9 cellular contexts compared by ENCODE assay signal in the genomic region with DNA sequence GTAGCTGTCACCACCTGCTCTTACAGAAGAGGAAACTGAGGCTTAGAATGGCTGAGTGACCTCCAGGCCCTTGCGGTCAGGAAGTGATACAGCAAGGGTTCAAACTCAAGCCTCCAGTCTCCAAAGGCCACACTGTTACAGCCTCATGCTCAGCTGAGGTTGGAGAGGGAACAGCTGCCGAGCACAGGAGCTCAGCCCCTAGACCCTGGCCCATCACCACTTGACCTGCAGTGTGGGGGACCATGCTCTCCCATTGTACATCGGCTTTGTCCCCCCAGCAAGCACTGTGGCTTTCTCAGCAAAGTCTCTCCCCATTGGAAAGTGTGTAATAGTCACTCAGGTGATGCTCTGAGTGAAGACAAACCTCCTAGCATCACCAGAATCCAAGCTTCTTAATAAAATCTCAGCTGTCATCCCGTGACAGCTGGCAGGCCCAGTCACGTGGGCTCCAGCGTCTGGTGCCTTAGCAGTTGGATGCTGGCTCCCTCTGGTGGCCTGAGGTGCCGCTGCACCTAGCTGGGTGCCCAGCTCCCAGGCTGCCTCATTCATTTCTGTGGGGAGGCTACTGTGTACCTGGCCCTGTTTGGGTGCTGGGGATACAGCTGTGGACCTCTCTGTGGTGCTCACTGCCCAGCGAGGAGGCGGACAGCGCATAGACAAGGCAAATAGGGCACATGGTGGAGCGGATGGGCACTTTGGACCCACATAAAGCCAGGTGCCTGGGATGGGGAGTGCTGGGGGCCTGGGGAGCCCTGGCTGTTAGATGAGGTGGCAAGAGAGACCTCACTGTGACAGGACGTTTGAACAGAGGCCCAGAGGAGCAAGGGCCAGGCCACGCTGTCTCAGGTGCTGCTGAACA. TPM values are rescaled to one million over a fixed set of nuclear protein-coding genes. Genes with fewer than 3 reads are reported as not detected.
DNase-seq lines count a peak whose midpoint lies in the region; FAIRE-seq and TF ChIP-seq lines count a peak whose summit lies in the region.
"Had no signal": no experiment of that assay in that cellular context is flagged by ENCODE, and none has a peak within 500 bp of the region (broad histone marks: within the 10 kb centered on the region; RNA-seq: fewer than 3 reads in every experiment).

No MANE protein-coding gene starts in this region.

- 16 to 30% (median 22%) methylated on average over 10 to 13 of the region's 13 CpGs for WGBS in adrenal gland, 4 donors

- DNase-seq in NCI-H128 (lab: John Stamatoyannopoulos, UW; ENCODE audit: unreplicated experiment), result peak; percentile 71
- DNase-seq in T follicular helper cell (ENCODE audit: low read depth), result peak; percentile 79
- peak; percentile 79 to 96 (median 88) for DNase-seq in adrenal gland
- DNase-seq in cardiac septum (ENCODE audit: low spot score), result peak; percentile 92
- DNase-seq in putamen (ENCODE audit: low spot score), result peak; percentile 90
- peak; percentile 86 to 88 for DNase-seq in uterus

- POLR2A ChIA-PET in HEK293 (lab: Yijun Ruan, JAX), result interaction anchor here (0.6 to 1.3 kb wide), 4 partner anchors 14 to 255 kb away, joined by 3 to 16 read pairs (median 3); no protein-coding TSS in a partner anchor

- H3K4me1 ChIP-seq in HEK293 (ENCODE audit: control insufficient read depth, insufficient read depth, low read length) (no peaks in the 10 kb centered on the region), adrenal gland (replicated peaks in 1 of 2) (peaks cover 0 to 5% of the 10 kb centered on the region in 2 donors), uterus (no peaks in the 10 kb centered on the region)

- H3K27ac ChIP-seq in HEK293 (ENCODE audit: extremely low read depth, low read depth, low read length), result no peak overlapping the region
- peak overlapping the region in 1 of 5 donors; percentile 81 for H3K27ac ChIP-seq in adrenal gland
- H3K27ac ChIP-seq in uterus, result peak overlapping the region; percentile 3 to 66

- CTCF ChIA-PET in HEK293 (lab: Yijun Ruan, JAX), result interaction anchor here (0.5 to 3.9 kb wide), 39 partner anchors 8 to 991 kb away, joined by 3 to 42 read pairs (median 4); a partner anchor contains a TSS

- FAIRE-seq in G401.6 (lab: Jason Lieb, UNC), result peak; percentile 87

- H3K4me3 ChIP-seq in HEK293 (ENCODE audit: low read depth, low read length), result no peak overlapping the region
- no peak overlapping the region for H3K4me3 ChIP-seq in adrenal gland
- no peak overlapping the region for H3K4me3 ChIP-seq in uterus
- H3K4me3 ChIP-seq: skin epidermis had no signal

- H3K9me3 ChIP-seq in HEK293 (ENCODE audit: control insufficient read depth, insufficient read depth, low read depth, low read length), result no peaks in the 10 kb centered on the region
- H3K9me3 ChIP-seq in adrenal gland (replicated peaks in 1 of 3), result no peaks in the 10 kb centered on the region
- no peaks in the 10 kb centered on the region for H3K9me3 ChIP-seq in uterus

- no peak for TF ChIP-seq POLR2A in adrenal gland (IDR thresholded peaks at IDR 0.05)
- peak in 1 of 2 donors; percentile 11 for TF ChIP-seq POLR2A in uterus (IDR thresholded peaks at IDR 0.05)

- H3K36me3 ChIP-seq in HEK293 (ENCODE audit: control insufficient read depth in 2 of 2, insufficient read depth in 1 of 2, low read length in 2 of 2), result peaks cover 0 to 52% of the 10 kb centered on the region in 2 experiments; a peak in 1 of 3 replicates
- H3K36me3 ChIP-seq in adrenal gland (replicated peaks in 1 of 2), result no peaks in the 10 kb centered on the region
- no peaks in the 10 kb centered on the region for H3K36me3 ChIP-seq in uterus

- H3K27me3 ChIP-seq in adrenal gland (no peaks in the 10 kb centered on the region), uterus (no peaks in the 10 kb centered on the region)

- intact Hi-C loops in adrenal gland (cut with DNase I) (loop anchor here in 1 of 2 donors (2.0 kb wide), 1 partner anchor 53 kb away; a partner anchor contains a TSS), cardiac septum (cut with DNase I) (loop anchor here (1.0 to 5.0 kb wide), 2 partner anchors 36 to 53 kb away; a partner anchor contains a TSS), uterus (cut with DNase I; ENCODE audit: low total_unique reads) (no loop called here)

- TF ChIP-seq CTCF in HEK293 (tag by site-specific recombination; IDR thresholded peaks at IDR 0.05), result peak; percentile 81
- TF ChIP-seq CTCF in adrenal gland (IDR thresholded peaks at IDR 0.05), result peak; percentile 97 to 100 (median 99)
- peak; percentile 98 to 99 (median 99) for TF ChIP-seq CTCF in uterus (IDR thresholded peaks at IDR 0.05)

TF ChIP-seq in HEK293, 187 proteins besides CTCF, POLR2A, EP300 and RAD21:
- TF ChIP-seq ZNF311 (tag by site-specific recombination; IDR thresholded peaks at IDR 0.05; ENCODE audit: borderline replicate concordance) (no peak), ZNF169 (tag by site-specific recombination; IDR thresholded peaks at IDR 0.05) (no peak), ZNF529 (tag by site-specific recombination; IDR thresholded peaks at IDR 0.05; ENCODE audit: insufficient replicate concordance) (no peak), ZNF654 (tag by site-specific recombination; IDR thresholded peaks at IDR 0.05; ENCODE audit: low read depth) (peak; percentile 70), GFI1B (tag by site-specific recombination; IDR thresholded peaks at IDR 0.05) (0 out of 2 replicates have a peak, but pooled peaks have one; percentile 63), ZNF23 (tag by site-specific recombination; IDR thresholded peaks at IDR 0.05; ENCODE audit: borderline replicate concordance) (no peak), KLF8 (tag by site-specific recombination; IDR thresholded peaks at IDR 0.05) (no peak), ZNF747 (tag by site-specific recombination; IDR thresholded peaks at IDR 0.05) (no peak), ZSCAN30 (tag by site-specific recombination; IDR thresholded peaks at IDR 0.05) (peak; percentile 72)

RNA-seq across cellular contexts. Expression of a gene that starts 19.1 kb away (rescaled TPM):
- total RNA-seq in adrenal gland, result 1 to 10 TPM in 3 of 8 donors, under 1 TPM in 5; 0.13 to 2.6 (median 0.67) TPM
- 1 to 10 TPM in 2 of 3 donors, under 1 TPM in 1; 0.61 to 1.4 (median 1.1) TPM for polyA plus RNA-seq in adrenal gland
- total RNA-seq in cardiac septum, result 0.27 TPM
- 100 to 1,000 TPM in 1 of 4 donors, 10 to 100 TPM in 2, 1 to 10 TPM in 1; 6.4 to 106 (median 12.7) TPM for total RNA-seq in uterus

RNA-seq across cellular contexts. Expression of a gene that starts 53.2 kb away (rescaled TPM):
- total RNA-seq in adrenal gland (1 to 10 TPM; 1.0 to 4.2 (median 3.2) TPM), cardiac septum (3.3 TPM), uterus (1 to 10 TPM in 2 of 4 donors, under 1 TPM in 2; 0.29 to 5.4 (median 1.9) TPM)
- 1 to 10 TPM in 2 of 3 donors, under 1 TPM in 1; 0.81 to 2.7 (median 1.5) TPM for polyA plus RNA-seq in adrenal gland

RNA-seq across cellular contexts. Expression of a gene that starts 59.0 kb away (rescaled TPM):
- total RNA-seq in adrenal gland (100 to 1,000 TPM in 4 of 8 donors, 10 to 100 TPM in 4; 22.8 to 161 (median 116) TPM), cardiac septum (97.1 TPM), uterus (10 to 100 TPM; 14.6 to 96.9 (median 38.7) TPM)
- polyA plus RNA-seq in adrenal gland, result 100 to 1,000 TPM in 2 of 3 donors, 10 to 100 TPM in 1; 91.5 to 215 (median 137) TPM

RNA-seq across cellular contexts. Expression of a gene that starts 59.4 kb away (rescaled TPM):
- total RNA-seq in adrenal gland, result 10 to 100 TPM in 4 of 8 donors, 1 to 10 TPM in 4; 8.4 to 25.6 (median 10.0) TPM
- polyA plus RNA-seq in adrenal gland, result 10 to 100 TPM in 1 of 3 donors, 1 to 10 TPM in 2; 3.9 to 32.0 (median 4.5) TPM
- total RNA-seq in cardiac septum, result 5.8 TPM
- 10 to 100 TPM in 1 of 4 donors, 1 to 10 TPM in 2, under 1 TPM in 1; 0.77 to 19.4 (median 6.8) TPM for total RNA-seq in uterus
